Comparison of ENCODE assay signal across 8 cellular contexts in the genomic region with DNA sequence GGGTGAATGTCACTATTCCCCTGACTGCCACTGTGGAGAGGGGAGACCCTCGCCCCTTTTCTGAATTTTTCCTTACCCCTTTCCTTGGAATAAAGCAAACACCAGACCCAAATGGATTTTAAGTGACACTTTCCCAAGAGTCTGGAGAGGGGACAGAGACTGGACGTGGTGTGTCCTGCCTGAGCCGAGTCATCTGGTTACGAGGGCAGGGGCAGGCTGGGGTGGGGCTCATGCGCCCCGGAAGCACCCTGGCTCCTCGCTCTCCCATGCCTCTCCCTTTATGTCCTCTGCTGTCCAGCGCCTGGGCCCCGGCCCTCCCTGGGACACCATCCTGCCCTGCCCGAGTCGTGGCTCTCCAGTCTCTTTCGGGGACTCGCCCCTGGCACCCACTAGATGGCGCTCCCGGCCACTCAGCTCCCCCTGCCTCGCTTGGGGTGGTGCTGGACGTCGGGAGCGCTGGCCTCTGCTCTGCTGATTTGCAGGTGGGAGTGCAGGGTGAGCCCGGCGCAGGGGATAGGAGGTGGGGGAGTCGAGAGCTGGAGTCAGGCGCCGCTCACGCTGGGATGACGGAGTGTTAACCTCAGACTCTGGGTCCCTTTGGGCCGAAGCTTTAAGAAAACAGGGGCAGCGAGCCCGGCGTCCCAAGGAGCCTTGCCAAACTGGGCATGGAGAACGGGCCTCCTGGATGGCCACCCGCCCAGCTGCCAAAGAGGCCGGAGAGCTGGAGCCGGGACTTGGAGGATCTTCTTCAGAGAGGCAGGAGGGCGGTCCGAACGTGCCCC.
A peak's percentile ranks its signal among the peaks of the same experiment; 100 is the strongest.
DNase-seq lines count a peak whose midpoint lies in the region; ATAC-seq and TF ChIP-seq lines count a peak whose summit lies in the region.

No MANE protein-coding gene starts in this region.

- intact Hi-C loops in CD4-positive, alpha-beta memory T cell (cut with micrococcal nuclease): loop anchor here (1.0 kb wide), 1 partner anchor 205 kb away; no protein-coding TSS in a partner anchor
- intact Hi-C loops in left lung (cut with DNase I): no loop called here

- H3K4me3 Mint-ChIP-seq in CD4-positive, alpha-beta memory T cell: peak overlapping the region; percentile 80 to 97 (median 86)

- H3K27me3 Mint-ChIP-seq in CD4-positive, alpha-beta memory T cell: peaks cover 6 to 17% of the 10 kb centered on the region in 2 donors

- H3K4me1 ChIP-seq in CD4-positive, alpha-beta memory T cell (ENCODE audit: insufficient read depth, low read length): peaks cover 18% of the 10 kb centered on the region
- peaks cover 13 to 26% of the 10 kb centered on the region in 2 donors for H3K4me1 ChIP-seq in left lung

- ATAC-seq in left lung (peak; percentile 99), HG03095 (IDR thresholded peaks at IDR 0.05; ENCODE audit: unreplicated experiment) (no peak)

- H3K9me3 ChIP-seq in CD4-positive, alpha-beta memory T cell (ENCODE audit: control insufficient read depth in 1 of 2, low read length in 2 of 2): no peaks in the 10 kb centered on the region
- H3K9me3 ChIP-seq in left lung: no peaks in the 10 kb centered on the region

- no peaks in the 10 kb centered on the region for H3K36me3 Mint-ChIP-seq in CD4-positive, alpha-beta memory T cell

- H3K27me3 ChIP-seq in CD4-positive, alpha-beta memory T cell (ENCODE audit: insufficient read depth, low read length): peaks cover 5% of the 10 kb centered on the region
- H3K27me3 ChIP-seq in left lung: peaks cover 0 to 58% of the 10 kb centered on the region in 2 donors

- POLR2A ChIA-PET in CD4-positive, alpha-beta memory T cell (lab: Charles Lee; ENCODE audit: partially characterized antibody): interaction anchor here (0.6 to 1.6 kb wide), 3 partner anchors 9 to 131 kb away, joined by 3 to 6 read pairs (median 4); partner anchors contain the start of genes PRDX5 and TRMT112

- no peaks in the 10 kb centered on the region for H3K36me3 ChIP-seq in CD4-positive, alpha-beta memory T cell (ENCODE audit: insufficient read depth, low read length)
- no peaks in the 10 kb centered on the region for H3K36me3 ChIP-seq in left lung

- CTCF ChIA-PET in CD4-positive, alpha-beta memory T cell (lab: Charles Lee; ENCODE audit: partially characterized antibody): interaction anchor here (0.5 to 3.1 kb wide), 30 partner anchors 8 to 383 kb away, joined by 3 to 20 read pairs (median 5); partner anchors contain the start of genes PRDX5 and TRMT112

- H3K4me1 Mint-ChIP-seq in CD4-positive, alpha-beta memory T cell: peaks cover 7 to 18% (median 10%) of the 10 kb centered on the region in 4 donors

- peak; percentile 52 to 68 (median 57) for DNase-seq in CD4-positive, alpha-beta memory T cell
- DNase-seq in HFF-Myc (ENCODE audit: extremely low read depth, low read depth): no peak
- peak; percentile 74 to 84 for DNase-seq in NCI-H524 (lab: John Stamatoyannopoulos, UW)
- DNase-seq in activated CD4-positive, alpha-beta T cell treated with anti-CD3 and anti-CD28 coated beads, Interleukin-2, amount 50 U/mL, for 1 hour: peak; percentile 70
- peak; percentile 70 for DNase-seq in dedifferentiated amniotic fluid mesenchymal stem cell (ENCODE audit: extremely low spot score)
- DNase-seq in left lung: peak; percentile 87 to 97
- peak; percentile 76 to 83 for DNase-seq in stimulated activated CD4-positive, alpha-beta T cell treated with anti-CD3 and anti-CD28 coated beads, Interleukin-2, amount 100 ng/mL, for 24 hours

- no peak overlapping the region for H3K27ac ChIP-seq in CD4-positive, alpha-beta memory T cell (ENCODE audit: low read depth, low read length)
- peak overlapping the region in 1 of 2 donors; percentile 79 for H3K27ac ChIP-seq in left lung

- peaks cover 0 to 2% (median 0%) of the 10 kb centered on the region in 8 donors for H3K9me3 Mint-ChIP-seq in CD4-positive, alpha-beta memory T cell

- TF ChIP-seq CTCF in HFF-Myc (IDR thresholded peaks at IDR 0.05; ENCODE audit: low read depth, low read length, missing control alignments) (peak; percentile 87), left lung (IDR thresholded peaks at IDR 0.05) (peak; percentile 77 to 85)

- H3K4me3 ChIP-seq in CD4-positive, alpha-beta memory T cell (ENCODE audit: low read length in 2 of 2): peak overlapping the region; percentile 34 to 57
- H3K4me3 ChIP-seq in HFF-Myc (replicated peaks; ENCODE audit: low read depth, low read length): no peak overlapping the region
- H3K4me3 ChIP-seq in left lung: peak overlapping the region; percentile 5 to 36

- H3K27ac Mint-ChIP-seq in CD4-positive, alpha-beta memory T cell: peak overlapping the region in 4 of 7 donors; percentile 41 to 75 (median 55)
